In genomic region chr1:27555700-27556424, GRCh38 we compare ENCODE assay signal across 8 cellular contexts. TPM values are rescaled to one million over a fixed set of nuclear protein-coding genes. Genes with fewer than 3 reads are reported as not detected.
A peak's percentile ranks its signal among the peaks of the same experiment; 100 is the strongest.
DNase-seq lines count a peak whose midpoint lies in the region; ATAC-seq, FAIRE-seq and TF ChIP-seq lines count a peak whose summit lies in the region.

No MANE protein-coding gene starts in this region.

- H3K4me1 ChIP-seq in HUES6 (ENCODE audit: control insufficient read depth, insufficient read depth, low read length) (peaks cover 43% of the 10 kb centered on the region), K562 (replicated peaks in 1 of 2; ENCODE audit: control insufficient read depth in 2 of 2, insufficient read depth in 2 of 2, low read length in 2 of 2) (peaks cover 48 to 56% of the 10 kb centered on the region in 2 experiments), BE2C (peaks cover 15% of the 10 kb centered on the region)

- no TSS peak for BruUV-seq in K562 (replicated peaks; lab: Mats Ljungman, UMichigan)

- H3K4me2 ChIP-seq in K562 (ENCODE audit: insufficient read depth, low read length) = no peak overlapping the region; the same call in 1 of the 2 replicates

- H4K20me1 ChIP-seq in K562 (replicated peaks; ENCODE audit: control insufficient read depth, insufficient read depth, low read length) = 0 out of 2 replicates have a peak, but pooled peaks cover 3% of the 10 kb centered on the region

- H3K27me3 ChIP-seq in HUES6 (ENCODE audit: control insufficient read depth, insufficient read depth, low read length) (no peaks in the 10 kb centered on the region), K562 (ENCODE audit: control insufficient read depth in 2 of 2, insufficient read depth in 2 of 2, low read length in 2 of 2) (no peaks in the 10 kb centered on the region), BE2C (no peaks in the 10 kb centered on the region)

- peak; percentile 45 for DNase-seq in AG10803 (ENCODE audit: low read depth)
- peak; percentile 64 to 70 (median 70) for DNase-seq in K562 (ENCODE audit: extremely low read depth in 1 of 4, low spot score in 3 of 4)
- DNase-seq in myocyte (ENCODE audit: low read depth) = peak; percentile 84
- no peak for DNase-seq in BE2C

- 75% methylated on average over 9 of the region's 12 CpGs for WGBS in K562 (ENCODE audit: insufficient coverage, low coverage, missing lambda C conversion rate)

- peak overlapping the region; percentile 38 for H3K9ac ChIP-seq in HUES6 (ENCODE audit: low read length)
- H3K9ac ChIP-seq in K562 (ENCODE audit: insufficient read depth in 1 of 2, low read depth in 2 of 2, low read length in 2 of 2) = peak overlapping the region in 1 of 2 experiments; percentile 83; a peak in 2 of 4 replicates

- H3K27ac ChIP-seq in HUES6 (ENCODE audit: low read depth, low read length) (no peak overlapping the region), K562 (ENCODE audit: extremely low read depth, low read depth, low read length) (peak overlapping the region; percentile 57; the same call in 2 of the 3 replicates)

- TF ChIP-seq CTCF in AG10803 (conservative IDR thresholded peaks at IDR 0.05; ENCODE audit: low read length) = no peak
- TF ChIP-seq CTCF in K562 (IDR thresholded peaks at IDR 0.05 in 2 of 3, conservative IDR thresholded peaks at IDR 0.05 in 1 of 3; ENCODE audit: insufficient read depth in 2 of 3, low read depth in 1 of 3, low read length in 3 of 3) = no peak
- TF ChIP-seq CTCF in BE2C (IDR thresholded peaks at IDR 0.05; ENCODE audit: low read depth, low read length) = no peak

- no peak overlapping the region for H2AFZ ChIP-seq in K562 (ENCODE audit: low read depth, low read length)

- ATAC-seq in K562 (no peak), GM18907 (IDR thresholded peaks at IDR 0.05; ENCODE audit: unreplicated experiment) (no peak), HG02885 (IDR thresholded peaks at IDR 0.05; ENCODE audit: poor library complexity, unreplicated experiment) (no peak), HG03342 (IDR thresholded peaks at IDR 0.05; ENCODE audit: unreplicated experiment) (no peak)

- intact Hi-C loops in K562 (cut with micrococcal nuclease) = loop anchor here (1.0 to 5.0 kb wide), 4 partner anchors 31 to 164 kb away; partner anchors contain the start of gene GPR3

- H3K9me3 ChIP-seq in HUES6 (ENCODE audit: control insufficient read depth, insufficient read depth, low read depth, low read length) (no peaks in the 10 kb centered on the region), K562 (replicated peaks; ENCODE audit: control insufficient read depth, insufficient read depth, low read depth, low read length) (no peaks in the 10 kb centered on the region; the same call in 1 of the 2 replicates), BE2C (no peaks in the 10 kb centered on the region)

- TF ChIP-seq POLR2A in K562 (conservative IDR thresholded peaks at IDR 0.05) = no peak; the same call in 1 of the 2 replicates

- in situ Hi-C loops in K562 (cut with MboI) = loop anchor here (5.0 to 10.0 kb wide), 2 partner anchors 49 to 106 kb away; partner anchors contain the start of gene AHDC1

- no peak overlapping the region for H3K4me3 ChIP-seq in AG10803 (ENCODE audit: low read length)
- no peak overlapping the region; the same call in 1 of the 2 replicates for H3K4me3 ChIP-seq in HUES6 (ENCODE audit: low read depth, low read length)
- no peak overlapping the region for H3K4me3 ChIP-seq in K562
- H3K4me3 ChIP-seq in BE2C (ENCODE audit: low read depth, low read length) = no peak overlapping the region

- H3K36me3 ChIP-seq in HUES6 (ENCODE audit: control insufficient read depth, insufficient read depth, low read length) (peaks cover 9% of the 10 kb centered on the region), K562 (ENCODE audit: control insufficient read depth, insufficient read depth, low read length) (peaks cover 70% of the 10 kb centered on the region), BE2C (peaks cover 6% of the 10 kb centered on the region)

- POLR2A ChIA-PET in K562 (lab: Yijun Ruan, JAX) = interaction anchor here (0.8 to 3.3 kb wide), 7 partner anchors 11 to 86 kb away, joined by 3 to 18 read pairs (median 4); no protein-coding TSS in a partner anchor

- CTCF ChIA-PET in K562 (lab: Yijun Ruan, JAX; ENCODE audit: low intra/inter-chr PET ratio) = interaction anchor here (0.5 to 0.9 kb wide), 4 partner anchors 49 to 137 kb away, joined by 3 to 18 read pairs (median 6); no protein-coding TSS in a partner anchor

- no peak for TF ChIP-seq EP300 in K562 (IDR thresholded peaks at IDR 0.05; ENCODE audit: low read length)

- H3K79me2 ChIP-seq in K562 (ENCODE audit: control insufficient read depth, insufficient read depth, low read length) = peaks cover 24% of the 10 kb centered on the region

- H3K9me1 ChIP-seq in K562 (ENCODE audit: control insufficient read depth, insufficient read depth, low read length) = no peaks in the 10 kb centered on the region

- no peak for FAIRE-seq in K562 (lab: Jason Lieb, UNC)

- no peak for TF ChIP-seq RAD21 in K562 (CRISPR knock-in tag; conservative IDR thresholded peaks at IDR 0.05 in 1 of 2, IDR thresholded peaks at IDR 0.05 in 1 of 2)

TF ChIP-seq in K562, 482 proteins besides CTCF, POLR2A, EP300 and RAD21 (continues in another document):
- TF ChIP-seq XRCC5 (IDR thresholded peaks at IDR 0.05; ENCODE audit: low read depth, low read length) (no peak), ZKSCAN1 (IDR thresholded peaks at IDR 0.05; ENCODE audit: low read depth, low read length) (0 out of 2 replicates have a peak, but pooled peaks have one; percentile 0), YY1 (IDR thresholded peaks at IDR 0.05; ENCODE audit: borderline replicate concordance in 1 of 3, control insufficient read depth in 1 of 3, extremely low read depth in 1 of 3, insufficient read depth in 3 of 3, insufficient read length in 1 of 3, insufficient replicate concordance in 2 of 3, low read depth in 1 of 3, low read length in 2 of 3) (peak in 1 of 3 experiments; percentile 5), TBL1XR1 (IDR thresholded peaks at IDR 0.05; ENCODE audit: low read length in 2 of 2) (no peak), ZNF584 (CRISPR knock-in tag; IDR thresholded peaks at IDR 0.05; ENCODE audit: low read depth) (no peak), USF2 (CRISPR knock-in tag; IDR thresholded peaks at IDR 0.05) (0 out of 2 replicates have a peak, but pooled peaks have one; percentile 15), PTBP1 (IDR thresholded peaks at IDR 0.05; ENCODE audit: low read depth, low read length) (no peak), ZNF134 (CRISPR knock-in tag; conservative IDR thresholded peaks at IDR 0.05) (0 out of 2 replicates have a peak, but pooled peaks have one; percentile 39), ELF1 (tag; IDR thresholded peaks at IDR 0.05) (0 out of 2 replicates have a peak, but pooled peaks have one; percentile 28), MNT (conservative IDR thresholded peaks at IDR 0.05) (no peak)

RNA-seq across cellular contexts. Expression of gene AHDC1, which starts 48.1 kb away (rescaled TPM):
- 62.5 and 101 TPM in 2 replicates for total RNA-seq in K562 (2011; cell fraction: chromatin; rRNA removed; ENCODE audit: low replicate concordance)
- 36.7 and 38.9 TPM in 2 replicates for total RNA-seq in K562 (2011; cell fraction: nucleolus; rRNA removed)
- total RNA-seq in K562 (2011; cell fraction: nucleoplasm; rRNA removed) = 49.2 and 72.8 TPM in 2 replicates
- total RNA-seq in K562 (2014; rRNA removed) (7.9 and 12.5 TPM in 2 replicates), K562 (2014; rRNA removed; fragmentation: Illumina TruSeq; extraction: Trizol) (3.6 and 4.6 TPM in 2 replicates), K562 (2015; rRNA removed; fragmentation: Illumina TruSeq; extraction: Trizol) (4.7 and 4.8 TPM in 2 replicates), K562 (2021) (36.4 and 37.8 TPM in 2 replicates), myocyte (46.6 and 55.3 TPM in 2 replicates)
- polyA plus RNA-seq in K562 (2011; rRNA removed) (3.1 and 4.2 TPM in 2 replicates), K562 (2014; fragmentation: Illumina TruSeq; extraction: Trizol) (5.4 and 9.5 TPM in 2 replicates), K562 (2014; fragmentation: Nextera tagmentation; extraction: Ambion mirVana) (under 1 TPM; 0.21 to 0.59 TPM), K562 (2014; rRNA removed) (8.5 and 9.0 TPM in 2 replicates)
- polyA plus RNA-seq in K562 (2011; cell fraction: cytosol; rRNA removed) = 2.3 and 3.9 TPM in 2 replicates
- polyA plus RNA-seq in K562 (2011; cell fraction: nucleus; rRNA removed) = 13.3 and 21.8 TPM in 2 replicates
- 13.7 and 18.2 TPM in 2 replicates for polyA plus RNA-seq in K562 (2012)
- polyA minus RNA-seq in K562 (2011; rRNA and poly(A)+ RNA removed) = 3.7 and 9.1 TPM in 2 replicates
- polyA minus RNA-seq in K562 (2011; cell fraction: cytosol; rRNA and poly(A)+ RNA removed) = 12.2 and 15.2 TPM in 2 replicates
- polyA minus RNA-seq in K562 (2011; cell fraction: nucleus; rRNA and poly(A)+ RNA removed) = 10.6 and 11.6 TPM in 2 replicates
- polyA plus RNA-seq in myocyte (2012) = 67.3 TPM
- 49.9 TPM for polyA plus RNA-seq in BE2C (2012; ENCODE audit: insufficient read depth, insufficient read length, low read depth)
